In genomic region chr13:71621152-71622124, GRCh38 we compare ENCODE assay signal across 1 cellular context.
TF ChIP-seq lines count a peak whose summit lies in the region.

No MANE protein-coding gene starts in this region.

TF ChIP-seq in IMR-90, 13 proteins besides CTCF, POLR2A, EP300 and RAD21 (continued from another document):
- no peak for TF ChIP-seq ELK1 (IDR thresholded peaks at IDR 0.05; ENCODE audit: borderline replicate concordance, low read depth, low read length)
- TF ChIP-seq RFX5 (IDR thresholded peaks at IDR 0.05; ENCODE audit: low read depth, low read length) = no peak
- no peak for TF ChIP-seq FOS (IDR thresholded peaks at IDR 0.05; ENCODE audit: low read depth, low read length)
- TF ChIP-seq SMC3 (IDR thresholded peaks at IDR 0.05; ENCODE audit: low read depth, low read length) = no peak
- TF ChIP-seq CHD1 (IDR thresholded peaks at IDR 0.05; ENCODE audit: low read depth, low read length) = no peak
- TF ChIP-seq CEBPB (IDR thresholded peaks at IDR 0.05; ENCODE audit: low read depth, low read length) = no peak
